ENCODE assay signal across 1 cellular context in the genomic region with DNA sequence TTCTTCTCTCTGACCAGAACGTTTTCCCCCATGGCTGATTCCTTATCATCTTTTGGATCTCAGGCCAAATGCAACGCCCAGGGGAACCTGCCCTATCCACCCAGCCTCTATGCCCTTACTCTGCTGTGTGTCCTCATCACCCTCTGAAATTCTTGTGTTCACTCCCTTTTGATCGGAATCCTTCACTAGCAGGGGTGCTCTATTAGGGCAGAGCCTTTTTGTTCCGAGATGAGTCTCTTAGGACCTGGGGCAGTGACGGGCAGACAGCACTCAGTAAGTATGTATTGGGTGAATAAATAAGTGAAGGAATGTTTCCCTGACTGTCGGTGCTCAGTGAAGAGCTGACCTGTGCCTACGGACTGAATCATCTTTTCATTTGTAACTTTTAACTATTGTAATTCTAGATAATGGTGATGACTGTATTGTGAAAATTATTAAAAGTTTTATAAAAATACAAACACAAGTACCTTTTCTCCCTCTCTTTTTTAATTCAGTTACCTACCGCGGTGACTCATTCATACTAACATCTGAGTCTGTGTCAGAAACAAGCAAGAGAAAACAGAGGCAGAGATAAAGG.
TF ChIP-seq lines count a peak whose summit lies in the region.

No MANE protein-coding gene starts in this region.

TF ChIP-seq in WTC11, 78 proteins besides CTCF, POLR2A, EP300 and RAD21 (continued from another document):
- TF ChIP-seq, protein P1, sequence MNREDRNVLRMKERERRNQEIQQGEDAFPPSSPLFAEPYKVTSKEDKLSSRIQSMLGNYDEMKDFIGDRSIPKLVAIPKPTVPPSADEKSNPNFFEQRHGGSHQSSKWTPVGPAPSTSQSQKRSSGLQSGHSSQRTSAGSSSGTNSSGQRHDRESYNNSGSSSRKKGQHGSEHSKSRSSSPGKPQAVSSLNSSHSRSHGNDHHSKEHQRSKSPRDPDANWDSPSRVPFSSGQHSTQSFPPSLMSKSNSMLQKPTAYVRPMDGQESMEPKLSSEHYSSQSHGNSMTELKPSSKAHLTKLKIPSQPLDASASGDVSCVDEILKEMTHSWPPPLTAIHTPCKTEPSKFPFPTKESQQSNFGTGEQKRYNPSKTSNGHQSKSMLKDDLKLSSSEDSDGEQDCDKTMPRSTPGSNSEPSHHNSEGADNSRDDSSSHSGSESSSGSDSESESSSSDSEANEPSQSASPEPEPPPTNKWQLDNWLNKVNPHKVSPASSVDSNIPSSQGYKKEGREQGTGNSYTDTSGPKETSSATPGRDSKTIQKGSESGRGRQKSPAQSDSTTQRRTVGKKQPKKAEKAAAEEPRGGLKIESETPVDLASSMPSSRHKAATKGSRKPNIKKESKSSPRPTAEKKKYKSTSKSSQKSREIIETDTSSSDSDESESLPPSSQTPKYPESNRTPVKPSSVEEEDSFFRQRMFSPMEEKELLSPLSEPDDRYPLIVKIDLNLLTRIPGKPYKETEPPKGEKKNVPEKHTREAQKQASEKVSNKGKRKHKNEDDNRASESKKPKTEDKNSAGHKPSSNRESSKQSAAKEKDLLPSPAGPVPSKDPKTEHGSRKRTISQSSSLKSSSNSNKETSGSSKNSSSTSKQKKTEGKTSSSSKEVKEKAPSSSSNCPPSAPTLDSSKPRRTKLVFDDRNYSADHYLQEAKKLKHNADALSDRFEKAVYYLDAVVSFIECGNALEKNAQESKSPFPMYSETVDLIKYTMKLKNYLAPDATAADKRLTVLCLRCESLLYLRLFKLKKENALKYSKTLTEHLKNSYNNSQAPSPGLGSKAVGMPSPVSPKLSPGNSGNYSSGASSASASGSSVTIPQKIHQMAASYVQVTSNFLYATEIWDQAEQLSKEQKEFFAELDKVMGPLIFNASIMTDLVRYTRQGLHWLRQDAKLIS (CRISPR knock-in tag; IDR thresholded peaks at IDR 0.05; ENCODE audit: borderline replicate concordance): no peak
- TF ChIP-seq, protein P2, sequence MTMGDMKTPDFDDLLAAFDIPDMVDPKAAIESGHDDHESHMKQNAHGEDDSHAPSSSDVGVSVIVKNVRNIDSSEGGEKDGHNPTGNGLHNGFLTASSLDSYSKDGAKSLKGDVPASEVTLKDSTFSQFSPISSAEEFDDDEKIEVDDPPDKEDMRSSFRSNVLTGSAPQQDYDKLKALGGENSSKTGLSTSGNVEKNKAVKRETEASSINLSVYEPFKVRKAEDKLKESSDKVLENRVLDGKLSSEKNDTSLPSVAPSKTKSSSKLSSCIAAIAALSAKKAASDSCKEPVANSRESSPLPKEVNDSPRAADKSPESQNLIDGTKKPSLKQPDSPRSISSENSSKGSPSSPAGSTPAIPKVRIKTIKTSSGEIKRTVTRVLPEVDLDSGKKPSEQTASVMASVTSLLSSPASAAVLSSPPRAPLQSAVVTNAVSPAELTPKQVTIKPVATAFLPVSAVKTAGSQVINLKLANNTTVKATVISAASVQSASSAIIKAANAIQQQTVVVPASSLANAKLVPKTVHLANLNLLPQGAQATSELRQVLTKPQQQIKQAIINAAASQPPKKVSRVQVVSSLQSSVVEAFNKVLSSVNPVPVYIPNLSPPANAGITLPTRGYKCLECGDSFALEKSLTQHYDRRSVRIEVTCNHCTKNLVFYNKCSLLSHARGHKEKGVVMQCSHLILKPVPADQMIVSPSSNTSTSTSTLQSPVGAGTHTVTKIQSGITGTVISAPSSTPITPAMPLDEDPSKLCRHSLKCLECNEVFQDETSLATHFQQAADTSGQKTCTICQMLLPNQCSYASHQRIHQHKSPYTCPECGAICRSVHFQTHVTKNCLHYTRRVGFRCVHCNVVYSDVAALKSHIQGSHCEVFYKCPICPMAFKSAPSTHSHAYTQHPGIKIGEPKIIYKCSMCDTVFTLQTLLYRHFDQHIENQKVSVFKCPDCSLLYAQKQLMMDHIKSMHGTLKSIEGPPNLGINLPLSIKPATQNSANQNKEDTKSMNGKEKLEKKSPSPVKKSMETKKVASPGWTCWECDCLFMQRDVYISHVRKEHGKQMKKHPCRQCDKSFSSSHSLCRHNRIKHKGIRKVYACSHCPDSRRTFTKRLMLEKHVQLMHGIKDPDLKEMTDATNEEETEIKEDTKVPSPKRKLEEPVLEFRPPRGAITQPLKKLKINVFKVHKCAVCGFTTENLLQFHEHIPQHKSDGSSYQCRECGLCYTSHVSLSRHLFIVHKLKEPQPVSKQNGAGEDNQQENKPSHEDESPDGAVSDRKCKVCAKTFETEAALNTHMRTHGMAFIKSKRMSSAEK (CRISPR knock-in tag; IDR thresholded peaks at IDR 0.05; ENCODE audit: borderline replicate concordance): no peak
- TF ChIP-seq JAZF1 (CRISPR knock-in tag; IDR thresholded peaks at IDR 0.05) (no peak), ZNF396 (CRISPR knock-in tag; IDR thresholded peaks at IDR 0.05; ENCODE audit: borderline replicate concordance) (no peak), ZNF219 (CRISPR knock-in tag; IDR thresholded peaks at IDR 0.05; ENCODE audit: borderline replicate concordance) (no peak)
